Comparison of ENCODE assay signal across 28 cellular contexts in the genomic region with DNA sequence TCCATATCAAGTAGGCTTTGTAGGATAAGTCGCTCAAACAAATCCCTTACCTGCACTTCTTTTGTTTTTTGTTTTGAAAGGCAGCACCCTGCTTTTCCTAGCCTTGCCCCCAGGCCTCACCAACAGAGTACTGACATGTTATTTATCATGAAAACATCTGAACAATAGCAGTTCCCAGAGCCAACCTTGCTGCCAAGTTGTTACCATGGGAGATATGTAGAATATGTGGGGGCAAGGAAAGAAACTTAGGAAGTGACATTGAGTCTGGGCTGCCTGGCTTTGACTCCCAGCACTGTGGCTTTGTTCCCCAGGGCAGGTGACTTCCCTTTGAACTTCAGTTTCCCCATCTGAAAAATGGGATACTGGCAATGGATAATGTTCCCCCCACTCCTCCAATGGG. TPM values are rescaled to one million over a fixed set of nuclear protein-coding genes. Genes with fewer than 3 reads are reported as not detected.
DNase-seq lines count a peak whose midpoint lies in the region; ATAC-seq, FAIRE-seq and TF ChIP-seq lines count a peak whose summit lies in the region.
"Had no signal": no experiment of that assay in that cellular context is flagged by ENCODE, and none has a peak within 500 bp of the region (broad histone marks: within the 10 kb centered on the region; RNA-seq: fewer than 3 reads in every experiment).

No MANE protein-coding gene starts in this region.

- ATAC-seq in central memory CD8-positive, alpha-beta T cell (replicated peaks; ENCODE audit: extremely low read depth, poor library complexity, severe bottlenecking), result no peak
- ATAC-seq in GM18498 (IDR thresholded peaks at IDR 0.05; ENCODE audit: unreplicated experiment), result no peak
- ATAC-seq: HCT116 had no signal

- H3K27me3 Mint-ChIP-seq in central memory CD8-positive, alpha-beta T cell, result no peaks in the 10 kb centered on the region

- H3K4me3 ChIP-seq in fibroblast of the aortic adventitia (ENCODE audit: low read depth, low read length) (no peak overlapping the region), suprapubic skin (no peak overlapping the region)
- H3K4me3 ChIP-seq: SJCRH30 had no signal

- H3K4me3 Mint-ChIP-seq in central memory CD8-positive, alpha-beta T cell, result no peak overlapping the region
- H3K4me3 Mint-ChIP-seq: CD4-positive, CD25-positive, alpha-beta regulatory T cell had no signal

- H3K9me3 ChIP-seq in suprapubic skin, result no peaks in the 10 kb centered on the region
- H3K9me3 ChIP-seq: SJCRH30 had no signal

- peak overlapping the region; percentile 51 for H3K27ac Mint-ChIP-seq in central memory CD8-positive, alpha-beta T cell (ENCODE audit: low read depth)
- H3K27ac Mint-ChIP-seq: CD4-positive, CD25-positive, alpha-beta regulatory T cell had no signal

- WGBS in suprapubic skin, result 33% methylated on average over 1 of the region's 1 CpG

- H3K9me3 Mint-ChIP-seq in central memory CD8-positive, alpha-beta T cell, result no peaks in the 10 kb centered on the region
- H3K9me3 Mint-ChIP-seq: CD4-positive, CD25-positive, alpha-beta regulatory T cell had no signal

- FAIRE-seq in HTR-8/SVneo (lab: Jason Lieb, UNC), result no peak
- FAIRE-seq: GM12892, GM18507, H1, RCC 7860 had no signal

- peaks cover 19% of the 10 kb centered on the region for H3K4me1 Mint-ChIP-seq in central memory CD8-positive, alpha-beta T cell

- TF ChIP-seq CTCF in fibroblast of the aortic adventitia (IDR thresholded peaks at IDR 0.05; ENCODE audit: insufficient read depth, low read length) (no peak), suprapubic skin (IDR thresholded peaks at IDR 0.05) (no peak)

- no peaks in the 10 kb centered on the region for H3K27me3 ChIP-seq in suprapubic skin
- H3K27me3 ChIP-seq: SJCRH30 had no signal

- H3K4me1 ChIP-seq in suprapubic skin, result peaks cover 59% of the 10 kb centered on the region
- H3K4me1 ChIP-seq: SJCRH30 had no signal

- H3K36me3 Mint-ChIP-seq in central memory CD8-positive, alpha-beta T cell (ENCODE audit: insufficient read depth), result peaks cover 1% of the 10 kb centered on the region
- H3K36me3 Mint-ChIP-seq: CD4-positive, CD25-positive, alpha-beta regulatory T cell had no signal

- no peak for TF ChIP-seq EP300 in suprapubic skin (IDR thresholded peaks at IDR 0.05)

- H3K36me3 ChIP-seq in suprapubic skin, result no peaks in the 10 kb centered on the region
- H3K36me3 ChIP-seq: SJCRH30 had no signal

- no peak for TF ChIP-seq POLR2A in suprapubic skin (IDR thresholded peaks at IDR 0.05)

- DNase-seq in NCI-H345 (lab: John Stamatoyannopoulos, UW) (peak; percentile 24), fibroblast of the aortic adventitia (ENCODE audit: low read depth) (peak; percentile 13), suprapubic skin (ENCODE audit: low spot score in 2 of 2) (no peak), NCI-H1436 treated with DMSO at 0.1 percent for 48 hours (lab: John Stamatoyannopoulos, UW) (no peak), HTR-8/SVneo (ENCODE audit: insufficient read length, low spot score) (no peak)
- DNase-seq in central memory CD8-positive, alpha-beta T cell (ENCODE audit: low spot score in 2 of 2), result no peak
- DNase-seq: CD4-positive, CD25-positive, alpha-beta regulatory T cell; DMS 273 treated with DMSO at 0.1 percent for 48 hours; DND-41; IMR-90; MV-4-11; NCI-H1105 treated with DMSO at 0.1 percent for 48 hours; NCI-H187; NCI-H2107; NCI-H2227 treated with DMSO at 0.1 percent for 48 hours; NCI-H524; NCI-H82; OCI-M1; SJCRH30 had no signal

- peak overlapping the region; percentile 51 for H3K27ac ChIP-seq in suprapubic skin
- H3K27ac ChIP-seq: KMS-11, SJCRH30 had no signal

RNA-seq across cellular contexts. Expression of gene CRYBB3, which starts 53.3 kb away (rescaled TPM):
- not detected in 2 replicates for total RNA-seq in fibroblast of the aortic adventitia (ENCODE audit: low replicate concordance)
- not detected for total RNA-seq in suprapubic skin
- total RNA-seq: CD4-positive, CD25-positive, alpha-beta regulatory T cell; G401; HT1080; IMR-90; SJCRH30 had no signal

Comparison
In these comparisons a context has a peak if more than half of its experiments do, and no peak if none do; other contexts are left out.
1. DNase-seq: peak in NCI-H345 (single experiment) and fibroblast of the aortic adventitia (single experiment); none in central memory CD8-positive, alpha-beta T cell (0 of 2), suprapubic skin (0 of 2), NCI-H1436 treated with DMSO at 0.1 percent for 48 hours (single experiment) and HTR-8/SVneo (single experiment).